Comparison of ENCODE assay signal across 8 cellular contexts in the genomic region with DNA sequence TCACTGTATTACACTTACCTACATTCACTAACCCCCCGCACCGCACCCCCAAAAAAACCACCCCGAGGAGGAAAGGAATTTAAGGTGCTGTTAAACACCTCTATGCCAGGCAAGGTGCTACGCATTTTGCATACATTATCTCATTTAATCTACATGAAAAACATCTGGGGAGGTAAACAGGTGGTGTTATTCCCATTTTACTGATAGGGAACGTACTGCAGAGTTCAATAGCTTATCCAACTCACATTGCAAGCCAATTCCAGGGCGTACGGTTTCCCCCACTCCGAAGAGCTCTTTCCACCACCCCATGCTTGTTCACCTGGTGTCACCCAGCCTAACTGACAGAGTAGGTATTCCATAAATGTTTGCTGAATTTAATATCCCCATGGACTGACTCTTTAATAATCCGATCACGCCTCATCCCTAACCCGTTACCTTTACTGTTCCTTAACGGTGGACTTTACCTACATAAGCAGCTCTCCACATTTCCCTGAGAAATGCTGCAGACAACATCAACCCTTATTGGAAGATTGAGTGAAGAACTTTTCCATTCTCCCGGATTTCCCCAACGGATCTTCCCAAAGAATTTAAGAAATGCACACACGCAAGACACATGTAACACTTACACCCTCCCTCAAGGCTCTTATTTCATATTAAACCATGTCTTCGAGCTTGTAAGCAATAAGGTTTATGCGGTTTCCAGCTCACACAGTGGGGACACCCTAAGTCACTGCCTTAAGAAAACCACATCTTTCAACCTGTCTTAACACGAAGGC. TPM values are rescaled to one million over a fixed set of nuclear protein-coding genes. Genes with fewer than 3 reads are reported as not detected.
DNase-seq lines count a peak whose midpoint lies in the region; FAIRE-seq and TF ChIP-seq lines count a peak whose summit lies in the region.

No MANE protein-coding gene starts in this region.

- no peak overlapping the region for H2BK15ac ChIP-seq in mesendoderm (replicated peaks; ENCODE audit: low read depth)

- no peak overlapping the region for H4K5ac ChIP-seq in mesendoderm (ENCODE audit: low read length)

- TF ChIP-seq CTCF in OCI-LY1 (IDR thresholded peaks at IDR 0.05; ENCODE audit: low read length) = no peak

- H3K9ac ChIP-seq in OCI-LY1 (ENCODE audit: low read length) (peak overlapping the region; percentile 9; the same call in 1 of the 2 replicates), mesendoderm (ENCODE audit: low read length) (peak overlapping the region; percentile 76)

- no peak overlapping the region for H3K27ac ChIP-seq in OCI-LY1 (ENCODE audit: low read depth, low read length, poor library complexity, severe bottlenecking)
- H3K27ac ChIP-seq in mesendoderm (ENCODE audit: low read depth, low read length) = peak overlapping the region; percentile 51

- DNase-seq in activated CD4-positive, alpha-beta T cell treated with anti-CD3 and anti-CD28 coated beads for 4 hours = peak; percentile 9 to 11
- no peak for DNase-seq in activated CD4-positive, alpha-beta T cell treated with anti-CD3 and anti-CD28 coated beads, Interleukin-2, amount 50 U/mL, for 4 hours
- DNase-seq in cerebellar cortex (ENCODE audit: low spot score) (peak; percentile 50), mesendoderm (peak; percentile 49), urothelium cell line (ENCODE audit: low spot score) (peak; percentile 16), NOMO-1 treated with dmso at 0.1 percent for 144 hours (lab: John Stamatoyannopoulos, UW; ENCODE audit: unreplicated experiment) (no peak)
- DNase-seq in activated effector memory CD4-positive, alpha-beta T cell treated with Interleukin-2 at 50 U/mL for 16 hours = no peak

- H3K9me2 ChIP-seq in OCI-LY1 (ENCODE audit: low read depth, low read length) = no peaks in the 10 kb centered on the region

- H3K27me3 ChIP-seq in OCI-LY1 (ENCODE audit: insufficient read depth, low read length) (peaks cover 7% of the 10 kb centered on the region; the same call in 1 of the 2 replicates), mesendoderm (ENCODE audit: insufficient read depth, low read length, poor library complexity) (no peaks in the 10 kb centered on the region)

- H3K56ac ChIP-seq in mesendoderm (ENCODE audit: low read length) = peak overlapping the region; percentile 81

- no peaks in the 10 kb centered on the region for H4K20me1 ChIP-seq in OCI-LY1 (ENCODE audit: insufficient read depth, low read length)

- H3K79me1 ChIP-seq in mesendoderm (ENCODE audit: low read length) = peaks cover 6% of the 10 kb centered on the region

- peak overlapping the region; percentile 83 for H3K18ac ChIP-seq in mesendoderm (ENCODE audit: low read length)

- 0 out of 2 replicates have a peak, but pooled peaks cover 2% of the 10 kb centered on the region for H3K9me3 ChIP-seq in OCI-LY1 (ENCODE audit: low read length)

- H3K4ac ChIP-seq in mesendoderm (ENCODE audit: low read depth, low read length) = no peak overlapping the region

- H2AFZ ChIP-seq in OCI-LY1 (ENCODE audit: low read length) = no peak overlapping the region

- H3K4me2 ChIP-seq in OCI-LY1 (ENCODE audit: low read length) (peak overlapping the region; percentile 92), mesendoderm (ENCODE audit: low read length) (peak overlapping the region; percentile 99)

- H3K79me2 ChIP-seq in OCI-LY1 (ENCODE audit: insufficient read depth, low read length) (no peaks in the 10 kb centered on the region), mesendoderm (ENCODE audit: control insufficient read depth, insufficient read depth, low read length) (peaks cover 36% of the 10 kb centered on the region)

- H3K4me1 ChIP-seq in OCI-LY1 (ENCODE audit: insufficient read depth, low read length, severe bottlenecking) (peaks cover 20% of the 10 kb centered on the region), mesendoderm (ENCODE audit: control insufficient read depth, low read depth, low read length) (peaks cover 6% of the 10 kb centered on the region)

- H2BK120ac ChIP-seq in mesendoderm (ENCODE audit: low read depth, low read length) = no peak overlapping the region

- 100% methylated on average over 1 of the region's 18 CpGs for WGBS in mesendoderm (ENCODE audit: extremely low coverage, insufficient coverage, low lambda C conversion rate)

- H3K4me3 ChIP-seq in OCI-LY1 (ENCODE audit: low read depth, low read length, poor library complexity, severe bottlenecking) = peak overlapping the region; percentile 74
- peak overlapping the region; percentile 77 for H3K4me3 ChIP-seq in mesendoderm (ENCODE audit: low read length)

- no peak overlapping the region for H4K8ac ChIP-seq in mesendoderm (ENCODE audit: low read depth, low read length)

- H2BK5ac ChIP-seq in mesendoderm (ENCODE audit: low read length) = no peak overlapping the region

- FAIRE-seq in urothelium cell line (lab: Jason Lieb, UNC) = no peak

- H2AK5ac ChIP-seq in mesendoderm (ENCODE audit: low read length) = peak overlapping the region; percentile 74

- H3K23ac ChIP-seq in mesendoderm (ENCODE audit: low read length) = peak overlapping the region; percentile 89

- H3K36me3 ChIP-seq in OCI-LY1 (ENCODE audit: insufficient read depth, low read length) (no peaks in the 10 kb centered on the region), mesendoderm (ENCODE audit: control insufficient read depth, insufficient read depth, low read length) (no peaks in the 10 kb centered on the region)

- no peaks in the 10 kb centered on the region for H3F3A ChIP-seq in OCI-LY1 (ENCODE audit: insufficient read depth, low read length)

RNA-seq across cellular contexts. Expression of gene RAPH1, which starts 1.2 kb away (rescaled TPM):
- 17.7 TPM for polyA plus RNA-seq in mesendoderm (2013, experiment 1 of 2)
- polyA plus RNA-seq in mesendoderm (2013, experiment 2 of 2) = 19.0 TPM

Comparison
In these comparisons a context has a peak if more than half of its experiments do, and no peak if none do; other contexts are left out.
1. DNase-seq: peak in activated CD4-positive, alpha-beta T cell treated with anti-CD3 and anti-CD28 coated beads for 4 hours (2 of 2), cerebellar cortex (single experiment), mesendoderm (single experiment) and urothelium cell line (single experiment); none in activated CD4-positive, alpha-beta T cell treated with anti-CD3 and anti-CD28 coated beads, Interleukin-2, amount 50 U/mL, for 4 hours (0 of 2), activated effector memory CD4-positive, alpha-beta T cell treated with Interleukin-2 at 50 U/mL for 16 hours (single experiment) and NOMO-1 treated with dmso at 0.1 percent for 144 hours (single experiment).